Comparison of ENCODE assay signal across 25 cellular contexts in the genomic region with DNA sequence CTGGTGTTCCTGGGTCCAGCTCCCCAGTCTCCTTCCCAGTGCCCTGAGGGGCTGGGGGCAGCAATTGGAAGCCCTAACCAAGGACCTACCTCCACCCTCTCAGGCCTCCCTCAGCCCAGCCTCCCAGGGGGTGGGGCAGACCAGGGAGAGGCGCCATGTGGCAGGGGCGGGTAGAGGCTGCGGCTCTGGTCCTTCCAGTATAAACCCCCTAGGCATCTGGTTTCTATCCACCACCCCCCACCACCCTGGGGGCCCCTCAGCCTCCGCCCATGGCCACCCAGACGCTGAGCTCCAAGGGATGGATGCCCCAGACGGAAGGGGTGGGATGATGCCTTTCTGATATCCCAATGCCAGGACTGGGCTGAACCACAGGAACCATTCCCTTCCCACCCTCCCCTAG. TPM values are rescaled to one million over a fixed set of nuclear protein-coding genes. Genes with fewer than 3 reads are reported as not detected.
DNase-seq lines count a peak whose midpoint lies in the region; ATAC-seq, FAIRE-seq and TF ChIP-seq lines count a peak whose summit lies in the region.
"Had no signal": no experiment of that assay in that cellular context is flagged by ENCODE, and none has a peak within 500 bp of the region (broad histone marks: within the 10 kb centered on the region; RNA-seq: fewer than 3 reads in every experiment).

No MANE protein-coding gene starts in this region.

- H3K9me1 ChIP-seq in K562 (ENCODE audit: control insufficient read depth, insufficient read depth, low read length) = no peaks in the 10 kb centered on the region

- TF ChIP-seq EP300 in K562 (IDR thresholded peaks at IDR 0.05; ENCODE audit: low read length) = no peak

- CTCF ChIA-PET in K562 (lab: Yijun Ruan, JAX; ENCODE audit: low intra/inter-chr PET ratio) = no interaction called here

- H3K27ac ChIP-seq in GM23338 (ENCODE audit: low read depth) (no peak overlapping the region), K562 (ENCODE audit: extremely low read depth, low read depth, low read length) (no peak overlapping the region), smooth muscle cell (ENCODE audit: low read depth) (no peak overlapping the region)
- H3K27ac ChIP-seq: BLaER1 treated with 17β-estradiol and CSF1 and Interleukin-3, amounts not matched to agents 10 nM and 100 nM; RWPE1 had no signal

- no peak for FAIRE-seq in K562 (lab: Jason Lieb, UNC)
- FAIRE-seq: GM18507, H1 had no signal

- H3K27me3 ChIP-seq in GM23338 (ENCODE audit: insufficient read depth) = peaks cover 46% of the 10 kb centered on the region
- no peaks in the 10 kb centered on the region for H3K27me3 ChIP-seq in K562 (ENCODE audit: control insufficient read depth in 2 of 2, insufficient read depth in 2 of 2, low read length in 2 of 2)
- no peaks in the 10 kb centered on the region for H3K27me3 ChIP-seq in smooth muscle cell (ENCODE audit: low read depth)

- no peaks in the 10 kb centered on the region for H3K9me2 ChIP-seq in GM23338 (ENCODE audit: insufficient read depth)

- H3K9me3 Mint-ChIP-seq in GM23338 = no peaks in the 10 kb centered on the region
- H3K9me3 Mint-ChIP-seq: CD8-positive, alpha-beta T cell had no signal

- H3K9me3 ChIP-seq in K562 (replicated peaks; ENCODE audit: control insufficient read depth, insufficient read depth, low read depth, low read length) = no peaks in the 10 kb centered on the region
- H3K9me3 ChIP-seq in smooth muscle cell (replicated peaks; ENCODE audit: low read depth) = no peaks in the 10 kb centered on the region
- H3K9me3 ChIP-seq: BLaER1 treated with 17β-estradiol and CSF1 and Interleukin-3, amounts not matched to agents 10 nM and 100 nM had no signal

- no peak overlapping the region for H3K27ac Mint-ChIP-seq in GM23338
- H3K27ac Mint-ChIP-seq: CD8-positive, alpha-beta T cell had no signal

- 80% methylated on average over 2 of the region's 6 CpGs for WGBS in K562 (ENCODE audit: insufficient coverage, low coverage, missing lambda C conversion rate)
- WGBS in smooth muscle cell (ENCODE audit: low lambda C conversion rate) = 11% methylated on average over 5 of the region's 6 CpGs

- no peak for DNase-seq in GM23338 (ENCODE audit: low spot score)
- peak; percentile 48 for DNase-seq in NCI-H69 (lab: John Stamatoyannopoulos, UW)
- no peak for DNase-seq in K562 (ENCODE audit: extremely low read depth in 1 of 4, low spot score in 3 of 4)
- peak; percentile 12 for DNase-seq in smooth muscle cell (lab: John Stamatoyannopoulos, UW; ENCODE audit: unreplicated experiment)
- no peak for DNase-seq in CD1c-positive myeloid dendritic cell (ENCODE audit: extremely low spot score)
- no peak for DNase-seq in activated CD4-positive, alpha-beta T cell treated with anti-CD3 and anti-CD28 coated beads, Interleukin-2, amount 50 U/mL, for 4 hours
- DNase-seq: ACHN; CD8-positive, alpha-beta T cell; GDM1; KBM-7; MM.1S; NCI-H1048; NCI-H1436; NCI-H187 treated with DMSO at 0.1 percent for 48 hours; NCI-H2107; NCI-H446 treated with DMSO at 0.1 percent for 48 hours; NK-92 treated with Interleukin-12 subunit alpha and Interleukin-12 subunit beta, amount 100 ng/mL, for 24 hours; SHP77 treated with DMSO at 0.1 percent for 48 hours; T-helper 1 cell had no signal

- peaks cover 24% of the 10 kb centered on the region for H3K4me1 Mint-ChIP-seq in GM23338

- H3K36me3 ChIP-seq in GM23338 (ENCODE audit: insufficient read depth) (no peaks in the 10 kb centered on the region), K562 (ENCODE audit: control insufficient read depth, insufficient read depth, low read length) (no peaks in the 10 kb centered on the region), smooth muscle cell (ENCODE audit: low read depth) (no peaks in the 10 kb centered on the region)
- H3K36me3 ChIP-seq: BLaER1 treated with 17β-estradiol and CSF1 and Interleukin-3, amounts not matched to agents 10 nM and 100 nM had no signal

- H3K9ac ChIP-seq in K562 (ENCODE audit: insufficient read depth in 1 of 2, low read depth in 2 of 2, low read length in 2 of 2) = peak overlapping the region in 1 of 2 experiments; percentile 62; a peak in 1 of 4 replicates
- H3K9ac ChIP-seq in smooth muscle cell (ENCODE audit: low read depth) = no peak overlapping the region
- H3K9ac ChIP-seq: BLaER1 treated with 17β-estradiol and CSF1 and Interleukin-3, amounts not matched to agents 10 nM and 100 nM had no signal

- in situ Hi-C loops in K562 (cut with MboI) = no loop called here

- BruUV-seq in K562 (replicated peaks; lab: Mats Ljungman, UMichigan) = no TSS peak

- H3K4me1 ChIP-seq in GM23338 (ENCODE audit: insufficient read depth) = peaks cover 27% of the 10 kb centered on the region
- H3K4me1 ChIP-seq in K562 (replicated peaks in 1 of 2; ENCODE audit: control insufficient read depth in 2 of 2, insufficient read depth in 2 of 2, low read length in 2 of 2) = peaks cover 27 to 32% of the 10 kb centered on the region in 2 experiments
- H3K4me1 ChIP-seq in smooth muscle cell (ENCODE audit: low read depth) = peaks cover 27% of the 10 kb centered on the region

- H3K4me3 ChIP-seq in GM23338 (no peak overlapping the region), K562 (no peak overlapping the region), smooth muscle cell (no peak overlapping the region)
- H3K4me3 ChIP-seq: BLaER1 treated with 17β-estradiol and CSF1 and Interleukin-3, amounts not matched to agents 10 nM and 100 nM had no signal

- H4K20me1 ChIP-seq in GM23338 (replicated peaks; ENCODE audit: insufficient read depth) (no peaks in the 10 kb centered on the region), K562 (replicated peaks; ENCODE audit: control insufficient read depth, insufficient read depth, low read length) (no peaks in the 10 kb centered on the region), smooth muscle cell (ENCODE audit: low read depth) (no peaks in the 10 kb centered on the region)

- H2AFZ ChIP-seq in GM23338 (peak overlapping the region; percentile 96), K562 (ENCODE audit: low read depth, low read length) (0 out of 2 replicates have a peak overlapping the region, but pooled peaks have one; percentile 34), smooth muscle cell (ENCODE audit: low read depth) (no peak overlapping the region)

- H3K27me3 Mint-ChIP-seq in GM23338 (ENCODE audit: insufficient read depth, low read depth, poor library complexity) = peaks cover 12% of the 10 kb centered on the region

- H3K79me2 ChIP-seq in GM23338 (replicated peaks; ENCODE audit: insufficient read depth) = no peaks in the 10 kb centered on the region
- no peaks in the 10 kb centered on the region for H3K79me2 ChIP-seq in K562 (ENCODE audit: control insufficient read depth, insufficient read depth, low read length)
- H3K79me2 ChIP-seq in smooth muscle cell (ENCODE audit: low read depth) = no peaks in the 10 kb centered on the region

- no peak; the same call in 2 of the 3 replicates for ATAC-seq in GM23338
- no peak; the same call in 2 of the 3 replicates for ATAC-seq in K562
- ATAC-seq in HG02571 (IDR thresholded peaks at IDR 0.05; ENCODE audit: unreplicated experiment) = no peak
- ATAC-seq: CD8-positive, alpha-beta T cell had no signal

- TF ChIP-seq CTCF in GM23338 (conservative IDR thresholded peaks at IDR 0.05; ENCODE audit: low read depth in 2 of 2) (no peak), K562 (IDR thresholded peaks at IDR 0.05 in 2 of 3, conservative IDR thresholded peaks at IDR 0.05 in 1 of 3; ENCODE audit: insufficient read depth in 2 of 3, low read depth in 1 of 3, low read length in 3 of 3) (no peak), smooth muscle cell (IDR thresholded peaks at IDR 0.05; ENCODE audit: borderline replicate concordance, insufficient read depth, poor library complexity, severe bottlenecking) (no peak)

- POLR2A ChIA-PET in K562 (lab: Yijun Ruan, JAX) = interaction anchor here (0.6 kb wide), 1 partner anchor 143 kb away, joined by 4 read pairs; no protein-coding TSS in a partner anchor

- no peak for TF ChIP-seq POLR2A in K562 (conservative IDR thresholded peaks at IDR 0.05)

- H3K4me2 ChIP-seq in GM23338 = peak overlapping the region; percentile 22; the same call in 1 of the 2 replicates
- H3K4me2 ChIP-seq in K562 (ENCODE audit: insufficient read depth, low read length) = no peak overlapping the region
- peak overlapping the region; percentile 57 for H3K4me2 ChIP-seq in smooth muscle cell

- no peaks in the 10 kb centered on the region for H3K36me3 Mint-ChIP-seq in GM23338 (ENCODE audit: low read depth)
- H3K36me3 Mint-ChIP-seq: CD8-positive, alpha-beta T cell had no signal

- no peak for TF ChIP-seq RAD21 in K562 (CRISPR knock-in tag; conservative IDR thresholded peaks at IDR 0.05 in 1 of 2, IDR thresholded peaks at IDR 0.05 in 1 of 2)

- H3K4me3 Mint-ChIP-seq in GM23338 = no peak overlapping the region
- H3K4me3 Mint-ChIP-seq: CD8-positive, alpha-beta T cell had no signal

- no peaks in the 10 kb centered on the region for H3F3A ChIP-seq in GM23338 (replicated peaks; ENCODE audit: low read depth)
- peaks cover 16% of the 10 kb centered on the region for H3F3A ChIP-seq in smooth muscle cell (ENCODE audit: low read depth)

- intact Hi-C loops in K562 (cut with micrococcal nuclease) = no loop called here

RNA-seq across cellular contexts. Expression of gene SP7, which starts 2.8 kb away (rescaled TPM):
- 0.04 and 0.17 TPM in 2 replicates for total RNA-seq in GM23338 (2014; rRNA removed; shearing (Covaris generic))
- polyA plus RNA-seq in GM23338 (2016; fragmentation: Nextera tagmentation; extraction: Ambion mirVana) (0.16 TPM in 1 of 2 replicates, not detected in the other), K562 (2011; rRNA removed) (0.03 and 0.04 TPM in 2 replicates), K562 (2014; fragmentation: Illumina TruSeq; extraction: Trizol) (not detected in 2 replicates), K562 (2014; fragmentation: Nextera tagmentation; extraction: Ambion mirVana) (not detected), K562 (2014; rRNA removed) (not detected in 2 replicates), smooth muscle cell (0.38 TPM in 1 of 2 replicates, not detected in the other)
- total RNA-seq in K562 (2011; cell fraction: chromatin; rRNA removed; ENCODE audit: low replicate concordance) = not detected in 2 replicates
- not detected in 2 replicates for total RNA-seq in K562 (2011; cell fraction: nucleolus; rRNA removed)
- not detected in 2 replicates for total RNA-seq in K562 (2011; cell fraction: nucleoplasm; rRNA removed)
- total RNA-seq in K562 (2014; rRNA removed) (not detected in 2 replicates), K562 (2014; rRNA removed; fragmentation: Illumina TruSeq; extraction: Trizol) (not detected in 2 replicates), K562 (2015; rRNA removed; fragmentation: Illumina TruSeq; extraction: Trizol) (not detected in 2 replicates), K562 (2021) (not detected in 2 replicates), smooth muscle cell (0.04 and 0.40 TPM in 2 replicates)
- polyA plus RNA-seq in K562 (2011; cell fraction: cytosol; rRNA removed) = 0.04 TPM in 1 of 2 replicates, not detected in the other
- 0.04 TPM in 1 of 2 replicates, not detected in the other for polyA plus RNA-seq in K562 (2011; cell fraction: nucleus; rRNA removed)
- 0.04 and 0.07 TPM in 2 replicates for polyA plus RNA-seq in K562 (2012)
- not detected in 2 replicates for polyA minus RNA-seq in K562 (2011; rRNA and poly(A)+ RNA removed)
- polyA minus RNA-seq in K562 (2011; cell fraction: cytosol; rRNA and poly(A)+ RNA removed) = not detected in 2 replicates
- polyA minus RNA-seq in K562 (2011; cell fraction: nucleus; rRNA and poly(A)+ RNA removed) = not detected in 2 replicates
- total RNA-seq: CD8-positive, alpha-beta T cell; Daoy had no signal

RNA-seq across cellular contexts. Expression of gene AAAS, which starts 17.5 kb away (rescaled TPM):
- total RNA-seq in GM23338 (2014; rRNA removed; shearing (Covaris generic)) = 77.7 and 81.7 TPM in 2 replicates
- polyA plus RNA-seq in GM23338 (2016; fragmentation: Nextera tagmentation; extraction: Ambion mirVana) (36.7 and 40.4 TPM in 2 replicates), K562 (2011; rRNA removed) (80.5 and 110 TPM in 2 replicates), K562 (2014; fragmentation: Illumina TruSeq; extraction: Trizol) (99.6 and 119 TPM in 2 replicates), K562 (2014; fragmentation: Nextera tagmentation; extraction: Ambion mirVana) (100 to 1,000 TPM; 124 to 157 TPM), K562 (2014; rRNA removed) (95.9 and 103 TPM in 2 replicates), smooth muscle cell (58.3 and 65.7 TPM in 2 replicates)
- total RNA-seq in K562 (2011; cell fraction: chromatin; rRNA removed; ENCODE audit: low replicate concordance) = 123 and 253 TPM in 2 replicates
- 149 and 151 TPM in 2 replicates for total RNA-seq in K562 (2011; cell fraction: nucleolus; rRNA removed)
- total RNA-seq in K562 (2011; cell fraction: nucleoplasm; rRNA removed) = 129 and 138 TPM in 2 replicates
- total RNA-seq in K562 (2014; rRNA removed) (81.8 and 106 TPM in 2 replicates), K562 (2014; rRNA removed; fragmentation: Illumina TruSeq; extraction: Trizol) (45.1 and 51.9 TPM in 2 replicates), K562 (2015; rRNA removed; fragmentation: Illumina TruSeq; extraction: Trizol) (79.8 and 81.1 TPM in 2 replicates), K562 (2021) (103 and 106 TPM in 2 replicates), smooth muscle cell (56.8 and 57.3 TPM in 2 replicates)
- polyA plus RNA-seq in K562 (2011; cell fraction: cytosol; rRNA removed) = 148 and 158 TPM in 2 replicates
- 427 and 439 TPM in 2 replicates for polyA plus RNA-seq in K562 (2011; cell fraction: nucleus; rRNA removed)
- 85.9 and 108 TPM in 2 replicates for polyA plus RNA-seq in K562 (2012)
- 91.3 and 115 TPM in 2 replicates for polyA minus RNA-seq in K562 (2011; rRNA and poly(A)+ RNA removed)
- 75.9 and 85.9 TPM in 2 replicates for polyA minus RNA-seq in K562 (2011; cell fraction: cytosol; rRNA and poly(A)+ RNA removed)
- 62.5 and 105 TPM in 2 replicates for polyA minus RNA-seq in K562 (2011; cell fraction: nucleus; rRNA and poly(A)+ RNA removed)

RNA-seq across cellular contexts. Expression of gene MYG1, which starts 39.4 kb away (rescaled TPM):
- total RNA-seq in GM23338 (2014; rRNA removed; shearing (Covaris generic)) = 65.0 and 66.5 TPM in 2 replicates
- polyA plus RNA-seq in GM23338 (2016; fragmentation: Nextera tagmentation; extraction: Ambion mirVana) (94.2 and 100.0 TPM in 2 replicates), K562 (2011; rRNA removed) (3.0 and 7.2 TPM in 2 replicates), K562 (2014; fragmentation: Illumina TruSeq; extraction: Trizol) (1.7 and 2.1 TPM in 2 replicates), K562 (2014; fragmentation: Nextera tagmentation; extraction: Ambion mirVana) (1 to 10 TPM in 1 of 2 experiments, under 1 TPM in 1; 0.45 to 1.3 TPM), K562 (2014; rRNA removed) (4.9 and 5.6 TPM in 2 replicates), smooth muscle cell (56.9 and 60.9 TPM in 2 replicates)
- total RNA-seq in K562 (2011; cell fraction: chromatin; rRNA removed; ENCODE audit: low replicate concordance) = 23.2 and 63.0 TPM in 2 replicates
- 28.3 and 35.0 TPM in 2 replicates for total RNA-seq in K562 (2011; cell fraction: nucleolus; rRNA removed)
- total RNA-seq in K562 (2011; cell fraction: nucleoplasm; rRNA removed) = 24.2 and 34.6 TPM in 2 replicates
- total RNA-seq in K562 (2014; rRNA removed) (1.8 and 2.9 TPM in 2 replicates), K562 (2014; rRNA removed; fragmentation: Illumina TruSeq; extraction: Trizol) (0.86 and 1.1 TPM in 2 replicates), K562 (2015; rRNA removed; fragmentation: Illumina TruSeq; extraction: Trizol) (3.0 and 3.3 TPM in 2 replicates), K562 (2021) (3.9 and 4.6 TPM in 2 replicates), smooth muscle cell (30.8 and 39.1 TPM in 2 replicates)
- 2.8 and 4.9 TPM in 2 replicates for polyA plus RNA-seq in K562 (2011; cell fraction: cytosol; rRNA removed)
- polyA plus RNA-seq in K562 (2011; cell fraction: nucleus; rRNA removed) = 39.1 and 39.9 TPM in 2 replicates
- polyA plus RNA-seq in K562 (2012) = 2.3 and 8.9 TPM in 2 replicates
- 3.0 and 4.4 TPM in 2 replicates for polyA minus RNA-seq in K562 (2011; rRNA and poly(A)+ RNA removed)
- 2.0 and 4.0 TPM in 2 replicates for polyA minus RNA-seq in K562 (2011; cell fraction: cytosol; rRNA and poly(A)+ RNA removed)
- polyA minus RNA-seq in K562 (2011; cell fraction: nucleus; rRNA and poly(A)+ RNA removed) = 8.6 and 11.4 TPM in 2 replicates

RNA-seq across cellular contexts. Expression of gene SP1, which starts 41.1 kb away (rescaled TPM):
- total RNA-seq in GM23338 (2014; rRNA removed; shearing (Covaris generic)) = 68.4 and 73.3 TPM in 2 replicates
- polyA plus RNA-seq in GM23338 (2016; fragmentation: Nextera tagmentation; extraction: Ambion mirVana) = 10.6 and 11.1 TPM in 2 replicates
- 65.4 and 90.5 TPM in 2 replicates for total RNA-seq in K562 (2011; cell fraction: chromatin; rRNA removed; ENCODE audit: low replicate concordance)
- total RNA-seq in K562 (2011; cell fraction: nucleolus; rRNA removed) = 29.7 and 34.7 TPM in 2 replicates
- total RNA-seq in K562 (2011; cell fraction: nucleoplasm; rRNA removed) = 46.8 and 54.4 TPM in 2 replicates
- 31.5 and 32.2 TPM in 2 replicates for total RNA-seq in K562 (2014; rRNA removed)
- total RNA-seq in K562 (2014; rRNA removed; fragmentation: Illumina TruSeq; extraction: Trizol) = 44.0 and 47.9 TPM in 2 replicates
- total RNA-seq in K562 (2015; rRNA removed; fragmentation: Illumina TruSeq; extraction: Trizol) = 48.9 and 51.7 TPM in 2 replicates
- total RNA-seq in K562 (2021) = 62.2 and 65.5 TPM in 2 replicates
- polyA plus RNA-seq in K562 (2011; rRNA removed) = 41.6 and 64.9 TPM in 2 replicates
- 55.5 and 56.9 TPM in 2 replicates for polyA plus RNA-seq in K562 (2011; cell fraction: cytosol; rRNA removed)
- 49.9 and 53.7 TPM in 2 replicates for polyA plus RNA-seq in K562 (2011; cell fraction: nucleus; rRNA removed)
- 23.7 and 26.5 TPM in 2 replicates for polyA plus RNA-seq in K562 (2012)
- 38.7 and 47.4 TPM in 2 replicates for polyA plus RNA-seq in K562 (2014; fragmentation: Illumina TruSeq; extraction: Trizol)
- polyA plus RNA-seq in K562 (2014; fragmentation: Nextera tagmentation; extraction: Ambion mirVana) = 10 to 100 TPM in 1 of 2 experiments, 1 to 10 TPM in 1; 8.0 to 12.3 TPM
- 25.5 and 28.2 TPM in 2 replicates for polyA plus RNA-seq in K562 (2014; rRNA removed)
- 140 and 156 TPM in 2 replicates for polyA minus RNA-seq in K562 (2011; rRNA and poly(A)+ RNA removed)
- 64.3 and 64.4 TPM in 2 replicates for polyA minus RNA-seq in K562 (2011; cell fraction: cytosol; rRNA and poly(A)+ RNA removed)
- polyA minus RNA-seq in K562 (2011; cell fraction: nucleus; rRNA and poly(A)+ RNA removed) = 19.3 and 32.3 TPM in 2 replicates
- 48.6 and 51.5 TPM in 2 replicates for total RNA-seq in smooth muscle cell
- 10.1 and 10.2 TPM in 2 replicates for polyA plus RNA-seq in smooth muscle cell

RNA-seq across cellular contexts. Expression of gene PFDN5, which starts 43.6 kb away (rescaled TPM):
- 199 and 225 TPM in 2 replicates for total RNA-seq in GM23338 (2014; rRNA removed; shearing (Covaris generic))
- polyA plus RNA-seq in GM23338 (2016; fragmentation: Nextera tagmentation; extraction: Ambion mirVana) (567 and 586 TPM in 2 replicates), K562 (2011; rRNA removed) (988 and 1,156 TPM in 2 replicates), K562 (2014; fragmentation: Illumina TruSeq; extraction: Trizol) (540 and 563 TPM in 2 replicates), K562 (2014; fragmentation: Nextera tagmentation; extraction: Ambion mirVana) (1,000 to 10,000 TPM; 1,505 to 1,636 TPM), K562 (2014; rRNA removed) (707 and 867 TPM in 2 replicates), smooth muscle cell (523 and 540 TPM in 2 replicates)
- 274 and 406 TPM in 2 replicates for total RNA-seq in K562 (2011; cell fraction: chromatin; rRNA removed; ENCODE audit: low replicate concordance)
- 346 and 363 TPM in 2 replicates for total RNA-seq in K562 (2011; cell fraction: nucleolus; rRNA removed)
- total RNA-seq in K562 (2011; cell fraction: nucleoplasm; rRNA removed) = 389 and 520 TPM in 2 replicates
- total RNA-seq in K562 (2014; rRNA removed) (395 and 475 TPM in 2 replicates), K562 (2014; rRNA removed; fragmentation: Illumina TruSeq; extraction: Trizol) (742 and 748 TPM in 2 replicates), K562 (2015; rRNA removed; fragmentation: Illumina TruSeq; extraction: Trizol) (576 and 603 TPM in 2 replicates), K562 (2021) (361 and 366 TPM in 2 replicates), smooth muscle cell (416 and 464 TPM in 2 replicates)
- polyA plus RNA-seq in K562 (2011; cell fraction: cytosol; rRNA removed) = 581 and 1,108 TPM in 2 replicates
- 677 and 1,297 TPM in 2 replicates for polyA plus RNA-seq in K562 (2011; cell fraction: nucleus; rRNA removed)
- 482 and 595 TPM in 2 replicates for polyA plus RNA-seq in K562 (2012)
- polyA minus RNA-seq in K562 (2011; rRNA and poly(A)+ RNA removed) = 355 and 476 TPM in 2 replicates
- 76.3 and 107 TPM in 2 replicates for polyA minus RNA-seq in K562 (2011; cell fraction: cytosol; rRNA and poly(A)+ RNA removed)
- polyA minus RNA-seq in K562 (2011; cell fraction: nucleus; rRNA and poly(A)+ RNA removed) = 102 and 229 TPM in 2 replicates

Comparison
In these comparisons a context has a peak if more than half of its experiments do, and no peak if none do; other contexts are left out.
1. DNase-seq: peak in NCI-H69 (single experiment) and smooth muscle cell (single experiment); none in GM23338 (single experiment), K562 (0 of 4), CD1c-positive myeloid dendritic cell (single experiment) and activated CD4-positive, alpha-beta T cell treated with anti-CD3 and anti-CD28 coated beads, Interleukin-2, amount 50 U/mL, for 4 hours (0 of 2).